In genomic region chr15:42214600-42214999, GRCh38 we compare ENCODE assay signal across 24 cellular contexts. TPM values are rescaled to one million over a fixed set of nuclear protein-coding genes. Genes with fewer than 3 reads are reported as not detected.
DNase-seq lines count a peak whose midpoint lies in the region; ATAC-seq and TF ChIP-seq lines count a peak whose summit lies in the region.
"Had no signal": no experiment of that assay in that cellular context is flagged by ENCODE, and none has a peak within 500 bp of the region (broad histone marks: within the 10 kb centered on the region; RNA-seq: fewer than 3 reads in every experiment).

No MANE protein-coding gene starts in this region.

- H3K4me1 ChIP-seq in tibial nerve, result no peaks in the 10 kb centered on the region
- H3K4me1 ChIP-seq: BE2C, Peyer's patch, SJSA1 had no signal

- no peak for DNase-seq in activated naive CD4-positive, alpha-beta T cell treated with anti-CD3 and anti-CD28 coated beads for 36 hours
- DNase-seq in activated naive CD4-positive, alpha-beta T cell (lab: John Stamatoyannopoulos, UW), result no peak
- DNase-seq in NCI-H526 treated with DMSO at 0.1 percent for 48 hours (lab: John Stamatoyannopoulos, UW) (peak; percentile 25), tibial nerve (ENCODE audit: low spot score in 2 of 2) (no peak), SIG-M5 (lab: John Stamatoyannopoulos, UW) (no peak)
- no peak for DNase-seq in activated naive CD8-positive, alpha-beta T cell treated with anti-CD3 and anti-CD28 coated beads for 36 hours
- DNase-seq: BE2C; DMS 273 treated with DMSO at 0.1 percent for 48 hours; DMS79 treated with DMSO at 0.1 percent for 48 hours; H9; HFFc6; Karpas-422; MV-4-11; NCI-H1105 treated with DMSO at 0.1 percent for 48 hours; NCI-H2029 treated with DMSO at 0.1 percent for 48 hours; NCI-H226; NCI-H510A treated with DMSO at 0.1 percent for 48 hours; NCI-H774; NK-92 treated with Interleukin-12 subunit alpha and Interleukin-12 subunit beta, amount 100 ng/mL, for 24 hours; Peyer's patch had no signal

- WGBS in tibial nerve, 2 donors, result 90 to 94% methylated on average over 1 of the region's 1 CpG

- H3K4me3 ChIP-seq in tibial nerve, result no peak overlapping the region
- H3K4me3 ChIP-seq: Peyer's patch, SJSA1 had no signal

- no peak for TF ChIP-seq CTCF in tibial nerve (IDR thresholded peaks at IDR 0.05)

- H3K36me3 ChIP-seq in tibial nerve, result peaks cover 0 to 85% (median 0%) of the 10 kb centered on the region in 3 donors

- no peak overlapping the region for H3K4me3 Mint-ChIP-seq in activated naive CD4-positive, alpha-beta T cell treated with anti-CD3 and anti-CD28 coated beads for 36 hours
- no peak overlapping the region for H3K4me3 Mint-ChIP-seq in activated naive CD8-positive, alpha-beta T cell treated with anti-CD3 and anti-CD28 coated beads for 36 hours
- H3K4me3 Mint-ChIP-seq: H9, HFFc6 had no signal

- H3K27me3 ChIP-seq in tibial nerve, result no peaks in the 10 kb centered on the region
- H3K27me3 ChIP-seq: BE2C, Peyer's patch, SJSA1 had no signal

- peaks cover 23% of the 10 kb centered on the region for H3K36me3 Mint-ChIP-seq in activated naive CD4-positive, alpha-beta T cell treated with anti-CD3 and anti-CD28 coated beads for 36 hours (ENCODE audit: low read depth)
- peaks cover 16% of the 10 kb centered on the region for H3K36me3 Mint-ChIP-seq in activated naive CD8-positive, alpha-beta T cell treated with anti-CD3 and anti-CD28 coated beads for 36 hours

- no peak for TF ChIP-seq EP300 in tibial nerve (IDR thresholded peaks at IDR 0.05)

- peak overlapping the region; percentile 14 for H3K27ac Mint-ChIP-seq in activated naive CD4-positive, alpha-beta T cell treated with anti-CD3 and anti-CD28 coated beads for 36 hours
- peak overlapping the region; percentile 3 for H3K27ac Mint-ChIP-seq in activated naive CD8-positive, alpha-beta T cell treated with anti-CD3 and anti-CD28 coated beads for 36 hours
- H3K27ac Mint-ChIP-seq: H9, HFFc6 had no signal

- H3K27ac ChIP-seq in tibial nerve, result no peak overlapping the region
- H3K27ac ChIP-seq: Peyer's patch, SJSA1 had no signal

- H3K9me3 Mint-ChIP-seq in activated naive CD4-positive, alpha-beta T cell treated with anti-CD3 and anti-CD28 coated beads for 36 hours, result no peaks in the 10 kb centered on the region
- H3K9me3 Mint-ChIP-seq in activated naive CD8-positive, alpha-beta T cell treated with anti-CD3 and anti-CD28 coated beads for 36 hours, result no peaks in the 10 kb centered on the region
- H3K9me3 Mint-ChIP-seq: H9, HFFc6 had no signal

- no peaks in the 10 kb centered on the region for H3K27me3 Mint-ChIP-seq in activated naive CD4-positive, alpha-beta T cell treated with anti-CD3 and anti-CD28 coated beads for 36 hours (ENCODE audit: low read depth)
- no peaks in the 10 kb centered on the region for H3K27me3 Mint-ChIP-seq in activated naive CD8-positive, alpha-beta T cell treated with anti-CD3 and anti-CD28 coated beads for 36 hours

- TF ChIP-seq POLR2A in tibial nerve (IDR thresholded peaks at IDR 0.05), result no peak

- intact Hi-C loops in activated naive CD4-positive, alpha-beta T cell treated with anti-CD3 and anti-CD28 coated beads for 36 hours (cut with micrococcal nuclease), result no loop called here

- ATAC-seq in HG03442 (IDR thresholded peaks at IDR 0.05; ENCODE audit: unreplicated experiment), result no peak

- no peaks in the 10 kb centered on the region for H3K9me3 ChIP-seq in tibial nerve
- H3K9me3 ChIP-seq: BE2C, Peyer's patch, SJSA1 had no signal

- CTCF ChIA-PET in activated naive CD4-positive, alpha-beta T cell treated with anti-CD3 and anti-CD28 coated beads for 36 hours (lab: Charles Lee), result no interaction called here

- H3K4me1 Mint-ChIP-seq in activated naive CD4-positive, alpha-beta T cell treated with anti-CD3 and anti-CD28 coated beads for 36 hours (ENCODE audit: low read depth), result peaks cover 30% of the 10 kb centered on the region
- peaks cover 15% of the 10 kb centered on the region for H3K4me1 Mint-ChIP-seq in activated naive CD8-positive, alpha-beta T cell treated with anti-CD3 and anti-CD28 coated beads for 36 hours
- H3K4me1 Mint-ChIP-seq: H9 had no signal

RNA-seq across cellular contexts. Expression of gene VPS39, which starts 6.5 kb away (rescaled TPM):
- total RNA-seq in activated naive CD4-positive, alpha-beta T cell treated with anti-CD3 and anti-CD28 coated beads for 36 hours, result 10 to 100 TPM; 58.9 to 60.7 TPM
- total RNA-seq in activated naive CD8-positive, alpha-beta T cell treated with anti-CD3 and anti-CD28 coated beads for 36 hours, result 10 to 100 TPM; 43.3 to 44.2 TPM
- total RNA-seq in tibial nerve, result 100 to 1,000 TPM; 133 to 264 (median 205) TPM

RNA-seq across cellular contexts. Expression of gene PLA2G4F, which starts 58.2 kb away (rescaled TPM):
- not detected for total RNA-seq in activated naive CD4-positive, alpha-beta T cell treated with anti-CD3 and anti-CD28 coated beads for 36 hours
- not detected for total RNA-seq in activated naive CD8-positive, alpha-beta T cell treated with anti-CD3 and anti-CD28 coated beads for 36 hours
- total RNA-seq in tibial nerve, result not detected
- total RNA-seq: A673, H9, HFFc6, M059J, SJSA1 had no signal

RNA-seq across cellular contexts. Expression of gene GANC, which starts 58.4 kb away (rescaled TPM):
- 10 to 100 TPM; 27.4 to 27.7 TPM for total RNA-seq in activated naive CD4-positive, alpha-beta T cell treated with anti-CD3 and anti-CD28 coated beads for 36 hours
- total RNA-seq in activated naive CD8-positive, alpha-beta T cell treated with anti-CD3 and anti-CD28 coated beads for 36 hours, result 10 to 100 TPM; 21.0 to 23.7 TPM
- 10 to 100 TPM; 24.3 to 35.5 (median 34.2) TPM for total RNA-seq in tibial nerve

RNA-seq across cellular contexts. Expression of gene TMEM87A, which starts 58.6 kb away (rescaled TPM):
- 10 to 100 TPM; 26.6 to 28.4 TPM for total RNA-seq in activated naive CD4-positive, alpha-beta T cell treated with anti-CD3 and anti-CD28 coated beads for 36 hours
- total RNA-seq in activated naive CD8-positive, alpha-beta T cell treated with anti-CD3 and anti-CD28 coated beads for 36 hours, result 10 to 100 TPM; 34.8 to 35.8 TPM
- total RNA-seq in tibial nerve, result 10 to 100 TPM; 51.1 to 58.6 (median 55.7) TPM
